In genomic region chr5:40405985-40406384, GRCh38 we compare ENCODE assay signal across 12 cellular contexts.
DNase-seq lines count a peak whose midpoint lies in the region; ATAC-seq, FAIRE-seq and TF ChIP-seq lines count a peak whose summit lies in the region.
"Had no signal": no experiment of that assay in that cellular context is flagged by ENCODE, and none has a peak within 500 bp of the region (broad histone marks: within the 10 kb centered on the region; RNA-seq: fewer than 3 reads in every experiment).

No MANE protein-coding gene starts in this region.

- intact Hi-C loops in CD8-positive, alpha-beta T cell (cut with DNase I, micrococcal nuclease): loop anchor here (2.0 to 5.0 kb wide), 2 partner anchors 17 to 39 kb away; no protein-coding TSS in a partner anchor
- intact Hi-C loops in colonic mucosa (cut with DNase I) (no loop called here), gastrocnemius medialis (cut with DNase I; ENCODE audit: low total_unique reads) (no loop called here)

- FAIRE-seq in HTR-8/SVneo (lab: Jason Lieb, UNC): no peak

- no peak for TF ChIP-seq POLR2A in gastrocnemius medialis (IDR thresholded peaks at IDR 0.05)

- peaks cover 3% of the 10 kb centered on the region for H3K36me3 Mint-ChIP-seq in CD8-positive, alpha-beta T cell

- H3K4me1 Mint-ChIP-seq in CD8-positive, alpha-beta T cell (ENCODE audit: low read depth): peaks cover 88% of the 10 kb centered on the region

- peaks cover 62% of the 10 kb centered on the region for H3K4me1 ChIP-seq in CD8-positive, alpha-beta T cell (ENCODE audit: insufficient read depth, low read length)
- H3K4me1 ChIP-seq in MM.1S (ENCODE audit: low read length): peaks cover 19% of the 10 kb centered on the region
- H3K4me1 ChIP-seq in colonic mucosa: no peaks in the 10 kb centered on the region
- peaks cover 0 to 17% of the 10 kb centered on the region in 2 donors for H3K4me1 ChIP-seq in gastrocnemius medialis
- H3K4me1 ChIP-seq in Karpas-422 (ENCODE audit: low read length): no peaks in the 10 kb centered on the region

- no peaks in the 10 kb centered on the region for H3K27me3 ChIP-seq in CD8-positive, alpha-beta T cell (ENCODE audit: insufficient read depth, low read length)
- H3K27me3 ChIP-seq in MM.1S (replicated peaks; ENCODE audit: insufficient read depth, low read length) (no peaks in the 10 kb centered on the region), colonic mucosa (no peaks in the 10 kb centered on the region), gastrocnemius medialis (no peaks in the 10 kb centered on the region), Karpas-422 (ENCODE audit: low read length) (no peaks in the 10 kb centered on the region)
- H3K27me3 ChIP-seq: SJCRH30 had no signal

- no peak overlapping the region for H3K4me3 Mint-ChIP-seq in CD8-positive, alpha-beta T cell

- in situ Hi-C loops in gastrocnemius medialis (cut with MboI; ENCODE audit: low sequenced_read_pairs in 4 of 4): no loop called here

- CTCF ChIA-PET in CD8-positive, alpha-beta T cell (lab: Charles Lee): interaction anchor here (0.7 to 1.2 kb wide), 4 partner anchors 14 to 37 kb away, joined by 3 to 5 read pairs (median 3); no protein-coding TSS in a partner anchor

- TF ChIP-seq CTCF in CD8-positive, alpha-beta T cell (IDR thresholded peaks at IDR 0.05): no peak
- TF ChIP-seq CTCF in MM.1S (IDR thresholded peaks at IDR 0.05; ENCODE audit: low read length): no peak
- no peak for TF ChIP-seq CTCF in colonic mucosa (IDR thresholded peaks at IDR 0.05)
- no peak for TF ChIP-seq CTCF in gastrocnemius medialis (IDR thresholded peaks at IDR 0.05 in 4 of 5, conservative IDR thresholded peaks at IDR 0.05 in 1 of 5)

- H3K9me3 Mint-ChIP-seq in CD8-positive, alpha-beta T cell: peaks cover 2% of the 10 kb centered on the region

- no peaks in the 10 kb centered on the region for H3K36me3 ChIP-seq in CD8-positive, alpha-beta T cell (ENCODE audit: insufficient read depth, low read length)
- no peaks in the 10 kb centered on the region for H3K36me3 ChIP-seq in MM.1S (replicated peaks; ENCODE audit: insufficient read depth, low read length)
- H3K36me3 ChIP-seq in colonic mucosa: no peaks in the 10 kb centered on the region
- H3K36me3 ChIP-seq in gastrocnemius medialis: no peaks in the 10 kb centered on the region
- H3K36me3 ChIP-seq in Karpas-422 (ENCODE audit: insufficient read depth, low read length): no peaks in the 10 kb centered on the region
- H3K36me3 ChIP-seq: SJCRH30 had no signal

- H3K4me2 ChIP-seq in MM.1S (ENCODE audit: low read depth, low read length): no peak overlapping the region
- H3K4me2 ChIP-seq in Karpas-422 (ENCODE audit: low read depth, low read length, poor library complexity, severe bottlenecking): no peak overlapping the region

- no peak for ATAC-seq in CD8-positive, alpha-beta T cell
- no peak for ATAC-seq in gastrocnemius medialis
- no peak for ATAC-seq in GM18498 (IDR thresholded peaks at IDR 0.05; ENCODE audit: unreplicated experiment)

- DNase-seq in CD8-positive, alpha-beta T cell: no peak
- DNase-seq in MM.1S: no peak
- no peak for DNase-seq in colonic mucosa
- no peak for DNase-seq in gastrocnemius medialis
- DNase-seq in HTR-8/SVneo (ENCODE audit: insufficient read length, low spot score): no peak
- no peak for DNase-seq in Karpas-422
- DNase-seq: activated CD4-positive, CD25-positive, alpha-beta regulatory T cell treated with anti-CD3 and anti-CD28 coated beads, Interleukin-2, amount 50 U/mL, for 72 hours; aorta; NCI-H1092; NCI-H526 treated with DMSO at 0.1 percent for 48 hours; SJCRH30 had no signal

- H4K20me1 ChIP-seq in MM.1S (ENCODE audit: insufficient read depth, low read length) (no peaks in the 10 kb centered on the region), Karpas-422 (ENCODE audit: insufficient read depth, low read depth, low read length) (no peaks in the 10 kb centered on the region)

- no peak overlapping the region for H3K9ac ChIP-seq in MM.1S (ENCODE audit: low read length)
- no peak overlapping the region for H3K9ac ChIP-seq in colonic mucosa (ENCODE audit: low read depth in 2 of 2, low read length in 2 of 2)
- no peak overlapping the region for H3K9ac ChIP-seq in Karpas-422 (ENCODE audit: low read length)

- no peak overlapping the region for H3K4me3 ChIP-seq in CD8-positive, alpha-beta T cell (ENCODE audit: low read depth, low read length)
- H3K4me3 ChIP-seq in MM.1S (ENCODE audit: low read length) (no peak overlapping the region), colonic mucosa (no peak overlapping the region), gastrocnemius medialis (no peak overlapping the region), Karpas-422 (ENCODE audit: low read length) (no peak overlapping the region)
- H3K4me3 ChIP-seq: SJCRH30 had no signal

- peak overlapping the region; percentile 97 for H3K27ac Mint-ChIP-seq in CD8-positive, alpha-beta T cell

- H3K9me2 ChIP-seq in MM.1S (replicated peaks; ENCODE audit: insufficient read depth, low read length) (no peaks in the 10 kb centered on the region), Karpas-422 (replicated peaks; ENCODE audit: insufficient read depth, low read length) (no peaks in the 10 kb centered on the region)

- no peaks in the 10 kb centered on the region for H3K9me3 ChIP-seq in CD8-positive, alpha-beta T cell (ENCODE audit: low read length)
- H3K9me3 ChIP-seq in MM.1S (replicated peaks; ENCODE audit: insufficient read depth, low read length) (no peaks in the 10 kb centered on the region), colonic mucosa (no peaks in the 10 kb centered on the region), gastrocnemius medialis (no peaks in the 10 kb centered on the region), Karpas-422 (ENCODE audit: low read length) (no peaks in the 10 kb centered on the region)
- H3K9me3 ChIP-seq: SJCRH30 had no signal

- peak overlapping the region; percentile 60 for H3K27ac ChIP-seq in CD8-positive, alpha-beta T cell (ENCODE audit: low read depth, low read length)
- no peak overlapping the region for H3K27ac ChIP-seq in MM.1S (ENCODE audit: low read length)
- peak overlapping the region; percentile 39 for H3K27ac ChIP-seq in colonic mucosa
- H3K27ac ChIP-seq in gastrocnemius medialis: peak overlapping the region; percentile 41 to 61 (median 58)
- no peak overlapping the region for H3K27ac ChIP-seq in Karpas-422 (ENCODE audit: low read length)
- H3K27ac ChIP-seq: SJCRH30 had no signal

- POLR2A ChIA-PET in CD8-positive, alpha-beta T cell (lab: Charles Lee): interaction anchor here (0.7 to 1.6 kb wide), 4 partner anchors 16 to 125 kb away, joined by 3 to 5 read pairs (median 3); no protein-coding TSS in a partner anchor

- H2AFZ ChIP-seq in MM.1S (ENCODE audit: low read length) (0 out of 2 replicates have a peak overlapping the region, but pooled peaks have one; percentile 5), Karpas-422 (ENCODE audit: low read length) (no peak overlapping the region)

- H3K27me3 Mint-ChIP-seq in CD8-positive, alpha-beta T cell (ENCODE audit: low read depth): no peaks in the 10 kb centered on the region

- no peaks in the 10 kb centered on the region for H3K79me2 ChIP-seq in MM.1S (ENCODE audit: low read length)
- H3K79me2 ChIP-seq in Karpas-422 (ENCODE audit: low read length): no peaks in the 10 kb centered on the region

- H3F3A ChIP-seq in MM.1S (ENCODE audit: insufficient read depth, low read length): peaks cover 4% of the 10 kb centered on the region; the same call in 1 of the 2 replicates

Comparison
In these comparisons a context has a peak if more than half of its experiments do, and no peak if none do; other contexts are left out.
1. H3K27ac ChIP-seq: peak in CD8-positive, alpha-beta T cell (single experiment), colonic mucosa (single experiment) and gastrocnemius medialis (4 of 4); none in MM.1S (single experiment) and Karpas-422 (single experiment).
2. intact Hi-C loops: an anchor here in CD8-positive, alpha-beta T cell (2.0 to 5.0 kb wide); none called in colonic mucosa and gastrocnemius medialis.